ENCODE assay signal across 9 cellular contexts in the genomic region with DNA sequence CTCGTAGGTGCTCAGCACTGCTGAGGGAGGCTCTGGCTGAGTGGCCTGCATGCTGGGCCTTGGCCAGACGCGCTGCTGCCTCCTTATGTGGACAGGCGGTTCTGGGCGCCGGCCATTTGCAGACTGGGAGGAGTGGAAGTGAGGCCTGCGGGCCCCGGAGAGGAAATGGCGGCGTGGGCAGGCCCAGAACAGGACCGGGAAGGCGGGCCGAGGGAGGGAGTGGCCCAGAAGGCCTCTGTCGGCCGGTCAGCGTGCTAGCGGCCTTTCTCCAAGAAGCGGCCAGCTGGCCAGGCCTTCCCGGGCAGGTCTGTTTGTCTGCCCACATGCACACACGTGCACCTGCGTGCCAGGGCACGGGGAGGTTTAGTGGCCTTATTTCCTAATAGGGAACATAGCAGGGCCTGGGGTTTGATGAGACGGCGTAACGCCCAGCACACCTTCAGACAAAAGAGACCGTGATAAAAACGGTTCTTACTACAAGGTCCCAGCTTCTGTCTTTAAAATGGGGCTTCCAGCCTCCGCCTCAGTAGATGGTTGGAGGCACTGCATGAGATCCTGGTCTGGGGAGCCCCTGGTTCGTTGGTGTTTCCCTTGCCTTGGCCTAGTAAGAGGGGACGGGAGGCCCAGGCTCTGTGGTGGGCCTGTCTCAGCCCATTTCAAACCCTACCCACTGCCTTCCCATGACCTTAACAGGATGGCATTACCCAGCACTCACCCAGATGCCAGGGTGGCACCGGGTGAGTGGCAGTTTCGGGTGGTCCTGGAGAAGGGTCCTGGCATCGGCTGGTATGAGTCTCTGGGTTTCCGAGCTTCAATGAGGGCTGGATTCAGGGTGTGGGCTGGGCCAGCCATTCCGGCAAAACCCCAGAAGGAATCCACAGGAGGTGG.
A peak's percentile ranks its signal among the peaks of the same experiment; 100 is the strongest.
DNase-seq lines count a peak whose midpoint lies in the region; ATAC-seq and TF ChIP-seq lines count a peak whose summit lies in the region.
"Had no signal": no experiment of that assay in that cellular context is flagged by ENCODE, and none has a peak within 500 bp of the region (broad histone marks: within the 10 kb centered on the region; RNA-seq: fewer than 3 reads in every experiment).

No MANE protein-coding gene starts in this region.

- no peaks in the 10 kb centered on the region for H3K9me3 ChIP-seq in Peyer's patch
- H3K9me3 ChIP-seq in esophagus squamous epithelium: no peaks in the 10 kb centered on the region
- no peaks in the 10 kb centered on the region for H3K9me3 ChIP-seq in osteoblast (ENCODE audit: low read depth, low read length)

- 33 to 45% methylated on average over 10 to 17 of the region's 35 CpGs for WGBS in esophagus squamous epithelium, 2 donors

- H3K9me3 Mint-ChIP-seq in activated naive CD4-positive, alpha-beta T cell treated with anti-CD3 and anti-CD28 coated beads, Interleukin-2, amount 50 U/mL, for 72 hours: no peaks in the 10 kb centered on the region
- H3K9me3 Mint-ChIP-seq: T-cell had no signal

- H3K27me3 ChIP-seq in Peyer's patch (no peaks in the 10 kb centered on the region), esophagus squamous epithelium (no peaks in the 10 kb centered on the region), osteoblast (ENCODE audit: insufficient read depth, low read length) (no peaks in the 10 kb centered on the region)

- H2AFZ ChIP-seq in osteoblast (ENCODE audit: low read length): no peak overlapping the region

- H3K36me3 ChIP-seq in Peyer's patch (peaks cover 0 to 25% (median 0%) of the 10 kb centered on the region in 3 donors), esophagus squamous epithelium (peaks cover 0 to 47% (median 1%) of the 10 kb centered on the region in 3 donors), osteoblast (ENCODE audit: insufficient read depth, low read length) (peaks cover 91% of the 10 kb centered on the region)

- peak overlapping the region; percentile 94 for H3K4me2 ChIP-seq in osteoblast (ENCODE audit: insufficient read depth, low read length)

- H3K4me1 ChIP-seq in Peyer's patch (peaks cover 0 to 92% (median 9%) of the 10 kb centered on the region in 4 donors), esophagus squamous epithelium (peaks cover 76 to 100% (median 87%) of the 10 kb centered on the region in 3 donors), osteoblast (ENCODE audit: insufficient read depth, low read length) (peaks cover 81% of the 10 kb centered on the region)

- intact Hi-C loops in esophagus squamous epithelium (cut with DNase I): no loop called here

- H3K27ac Mint-ChIP-seq in activated naive CD4-positive, alpha-beta T cell treated with anti-CD3 and anti-CD28 coated beads, Interleukin-2, amount 50 U/mL, for 72 hours: no peak overlapping the region
- H3K27ac Mint-ChIP-seq: T-cell had no signal

- TF ChIP-seq POLR2A in Peyer's patch (IDR thresholded peaks at IDR 0.05): no peak
- peak in 2 of 4 donors; percentile 25 to 61 for TF ChIP-seq POLR2A in esophagus squamous epithelium (IDR thresholded peaks at IDR 0.05)

- no peak for ATAC-seq in activated naive CD4-positive, alpha-beta T cell treated with anti-CD3 and anti-CD28 coated beads, Interleukin-2, amount 50 U/mL, for 72 hours
- ATAC-seq in HG02885 (IDR thresholded peaks at IDR 0.05; ENCODE audit: poor library complexity, unreplicated experiment): no peak
- ATAC-seq in HG03108 (IDR thresholded peaks at IDR 0.05; ENCODE audit: unreplicated experiment): no peak
- ATAC-seq: T-cell had no signal

- H3K27ac ChIP-seq in Peyer's patch (peak overlapping the region; percentile 69 to 99 (median 84)), esophagus squamous epithelium (peak overlapping the region; percentile 92 to 100 (median 100)), osteoblast (ENCODE audit: low read depth, low read length) (peak overlapping the region; percentile 96)

- H3K36me3 Mint-ChIP-seq in activated naive CD4-positive, alpha-beta T cell treated with anti-CD3 and anti-CD28 coated beads, Interleukin-2, amount 50 U/mL, for 72 hours: no peaks in the 10 kb centered on the region
- H3K36me3 Mint-ChIP-seq: T-cell had no signal

- peaks cover 100% of the 10 kb centered on the region for H3K79me2 ChIP-seq in osteoblast (ENCODE audit: insufficient read depth, low read length)

- TF ChIP-seq CTCF in AG10803 (conservative IDR thresholded peaks at IDR 0.05; ENCODE audit: low read length) (no peak), Peyer's patch (IDR thresholded peaks at IDR 0.05) (no peak), esophagus squamous epithelium (IDR thresholded peaks at IDR 0.05) (no peak), osteoblast (IDR thresholded peaks at IDR 0.05; ENCODE audit: extremely low read depth, low read depth, low read length) (no peak)

- DNase-seq in AG10803 (ENCODE audit: low read depth) (peak; percentile 96), Peyer's patch (peak in 2 of 3 donors; percentile 69 to 74), esophagus squamous epithelium (lab: John Stamatoyannopoulos, UW) (no peak), osteoblast (ENCODE audit: insufficient read length, low spot score, missing footprints) (peak; percentile 98), 8988T (no peak)
- DNase-seq in activated naive CD4-positive, alpha-beta T cell treated with anti-CD3 and anti-CD28 coated beads, Interleukin-2, amount 50 U/mL, for 72 hours (ENCODE audit: low spot score in 2 of 2): no peak
- DNase-seq: T-cell had no signal

- H3K4me3 ChIP-seq in AG10803 (ENCODE audit: low read length) (peak overlapping the region; percentile 98), Peyer's patch (peak overlapping the region in 2 of 4 donors; percentile 20 to 42), esophagus squamous epithelium (peak overlapping the region; percentile 16 to 58 (median 31)), osteoblast (ENCODE audit: insufficient read depth, low read length) (peak overlapping the region; percentile 80)

- peaks cover 90% of the 10 kb centered on the region for H4K20me1 ChIP-seq in osteoblast (ENCODE audit: insufficient read depth, low read length)

Comparison
In these comparisons a context has a peak if more than half of its experiments do, and no peak if none do; other contexts are left out.
1. DNase-seq: peak in AG10803 (single experiment), Peyer's patch (2 of 3) and osteoblast (single experiment); none in esophagus squamous epithelium (single experiment), 8988T (single experiment) and activated naive CD4-positive, alpha-beta T cell treated with anti-CD3 and anti-CD28 coated beads, Interleukin-2, amount 50 U/mL, for 72 hours (0 of 2).
2. Peak in every context shown above with its lines, with median percentiles within 50 percentile points of each other: H3K27ac ChIP-seq.